8 cellular contexts compared by ENCODE assay signal in the genomic region with DNA sequence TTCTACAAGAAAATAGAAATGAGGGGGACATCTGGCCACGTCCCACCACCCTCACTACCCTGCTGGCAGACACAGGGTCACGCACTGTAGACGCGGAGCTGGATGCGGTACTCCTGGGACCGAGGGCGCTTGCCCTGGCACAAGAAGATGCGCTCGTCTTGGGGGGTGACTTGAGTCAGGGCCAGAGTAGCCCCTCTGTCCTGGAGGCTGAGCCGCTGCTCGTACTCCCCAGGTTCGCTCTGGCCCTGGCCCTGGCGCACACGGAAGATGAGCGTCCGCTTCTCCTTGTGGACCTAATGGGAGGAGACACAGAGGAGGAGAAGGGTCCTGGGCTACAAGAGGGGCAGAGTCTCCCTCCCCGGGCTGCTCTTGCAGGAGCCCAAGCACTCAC. TPM values are rescaled to one million over a fixed set of nuclear protein-coding genes. Genes with fewer than 3 reads are reported as not detected.
DNase-seq lines count a peak whose midpoint lies in the region; ATAC-seq, FAIRE-seq and TF ChIP-seq lines count a peak whose summit lies in the region.

No MANE protein-coding gene starts in this region.

- H2BK120ac ChIP-seq in H1 (replicated peaks; ENCODE audit: low read depth, low read length): no peak overlapping the region

- no peaks in the 10 kb centered on the region for H3K27me3 ChIP-seq in CD4-positive, CD25-positive, alpha-beta regulatory T cell (ENCODE audit: control insufficient read depth, insufficient read depth, low read length)
- H3K27me3 ChIP-seq in MM.1S (replicated peaks; ENCODE audit: insufficient read depth, low read length) (peaks cover 37% of the 10 kb centered on the region), H1 (replicated peaks in 1 of 4; ENCODE audit: control insufficient read depth in 3 of 4, extremely low read depth in 1 of 4, insufficient read depth in 3 of 4, low read length in 3 of 4) (peaks cover 5 to 46% (median 36%) of the 10 kb centered on the region in 4 experiments)

- H2BK15ac ChIP-seq in H1 (ENCODE audit: low read length): no peak overlapping the region

- no peaks in the 10 kb centered on the region for H3K9me3 ChIP-seq in CD4-positive, CD25-positive, alpha-beta regulatory T cell (ENCODE audit: control insufficient read depth in 2 of 2, low read length in 2 of 2)
- H3K9me3 ChIP-seq in MM.1S (replicated peaks; ENCODE audit: insufficient read depth, low read length): no peaks in the 10 kb centered on the region
- no peaks in the 10 kb centered on the region for H3K9me3 ChIP-seq in H1 (ENCODE audit: insufficient read depth in 2 of 2, low read depth in 1 of 2, low read length in 1 of 2)

- TF ChIP-seq POLR2A in H1 (IDR thresholded peaks at IDR 0.05; ENCODE audit: control extremely low read depth in 1 of 2, low read depth in 2 of 2, low read length in 2 of 2): no peak

- no peak overlapping the region for H4K5ac ChIP-seq in H1 (ENCODE audit: insufficient read length, low read depth, low read length)

- H3K4me3 Mint-ChIP-seq in CD4-positive, CD25-positive, alpha-beta regulatory T cell: peak overlapping the region in 3 of 4 donors; percentile 75 to 85 (median 78)
- peak overlapping the region; percentile 21 for H3K4me3 Mint-ChIP-seq in progenitor cell of endocrine pancreas (ENCODE audit: low read depth)

- H3K36me3 ChIP-seq in CD4-positive, CD25-positive, alpha-beta regulatory T cell (ENCODE audit: control insufficient read depth, insufficient read depth, low read length): no peaks in the 10 kb centered on the region
- H3K36me3 ChIP-seq in MM.1S (replicated peaks; ENCODE audit: insufficient read depth, low read length): no peaks in the 10 kb centered on the region
- peaks cover 0 to 7% (median 2%) of the 10 kb centered on the region in 4 experiments; a peak in 4 of 8 replicates for H3K36me3 ChIP-seq in H1 (ENCODE audit: control insufficient read depth in 2 of 4, insufficient read depth in 4 of 4, low read length in 3 of 4)

- WGBS in H1 (ENCODE audit: extremely low coverage in 1 of 2, insufficient coverage in 1 of 2, insufficient read length in 1 of 2, insufficient replicate concordance in 2 of 2, low coverage in 1 of 2, low lambda C conversion rate in 2 of 2, missing lambda C conversion rate in 1 of 2), 2 experiments: 82% methylated on average over 17 of the region's 17 CpGs; no CpG with 5 or more reads in 1 of the 2 experiments

- H3F3A ChIP-seq in MM.1S (ENCODE audit: insufficient read depth, low read length): no peaks in the 10 kb centered on the region

- POLR2A ChIA-PET in H1 (lab: Charles Lee; ENCODE audit: partially characterized antibody): interaction anchor here (0.9 to 5.4 kb wide), 10 partner anchors 7 to 230 kb away, joined by 3 to 44 read pairs (median 4); partner anchors contain the start of genes ABCG4, HMBS and RNF26

- peaks cover 44% of the 10 kb centered on the region for H3K4me1 ChIP-seq in CD4-positive, CD25-positive, alpha-beta regulatory T cell (ENCODE audit: control insufficient read depth, insufficient read depth, low read length, poor library complexity, severe bottlenecking)
- H3K4me1 ChIP-seq in MM.1S (ENCODE audit: low read length) (peaks cover 14% of the 10 kb centered on the region), H1 (replicated peaks in 1 of 4; ENCODE audit: control insufficient read depth in 3 of 4, insufficient read depth in 4 of 4, low read length in 3 of 4) (peaks cover 7 to 44% (median 39%) of the 10 kb centered on the region in 4 experiments)

- H3K79me2 ChIP-seq in MM.1S (ENCODE audit: low read length) (no peaks in the 10 kb centered on the region), H1 (ENCODE audit: control insufficient read depth in 1 of 2, insufficient read depth in 2 of 2, low read length in 2 of 2) (no peaks in the 10 kb centered on the region)

- H3K56ac ChIP-seq in H1 (replicated peaks; ENCODE audit: insufficient read length, low read depth, low read length): no peak overlapping the region

- no peak overlapping the region for H3K23ac ChIP-seq in H1 (ENCODE audit: insufficient read length)

- no peak for TF ChIP-seq RAD21 in H1 (IDR thresholded peaks at IDR 0.05 in 1 of 2, conservative IDR thresholded peaks at IDR 0.05 in 1 of 2; ENCODE audit: low read depth in 2 of 2, low read length in 2 of 2)

- no peak overlapping the region for H3K27ac Mint-ChIP-seq in CD4-positive, CD25-positive, alpha-beta regulatory T cell
- no peak overlapping the region for H3K27ac Mint-ChIP-seq in progenitor cell of endocrine pancreas

- 0 out of 2 replicates have a peak overlapping the region, but pooled peaks have one; percentile 71 for H2BK5ac ChIP-seq in H1 (ENCODE audit: low read depth, low read length)

- H4K20me1 ChIP-seq in MM.1S (ENCODE audit: insufficient read depth, low read length) (no peaks in the 10 kb centered on the region), H1 (replicated peaks in 1 of 2; ENCODE audit: control insufficient read depth in 1 of 2, insufficient read depth in 2 of 2, low read length in 2 of 2) (peaks cover 2 to 4% of the 10 kb centered on the region in 2 experiments)

- peaks cover 0 to 36% (median 7%) of the 10 kb centered on the region in 4 donors for H3K4me1 Mint-ChIP-seq in CD4-positive, CD25-positive, alpha-beta regulatory T cell
- H3K4me1 Mint-ChIP-seq in progenitor cell of endocrine pancreas (ENCODE audit: low read depth): peaks cover 17% of the 10 kb centered on the region

- no peak overlapping the region; the same call in 1 of the 2 replicates for H2BK12ac ChIP-seq in H1 (ENCODE audit: low read depth, low read length)

- no peak for ATAC-seq in CD4-positive, CD25-positive, alpha-beta regulatory T cell (ENCODE audit: low read depth in 2 of 2)
- ATAC-seq in HG03139 (IDR thresholded peaks at IDR 0.05; ENCODE audit: unreplicated experiment): no peak

- H2AK5ac ChIP-seq in H1 (ENCODE audit: low read depth, low read length): no peak overlapping the region

- no peak overlapping the region; the same call in 1 of the 2 replicates for H4K8ac ChIP-seq in H1 (ENCODE audit: extremely low read depth, insufficient read depth, low read length)

- no peak overlapping the region for H3K4me3 ChIP-seq in CD4-positive, CD25-positive, alpha-beta regulatory T cell (ENCODE audit: low read depth, low read length)
- H3K4me3 ChIP-seq in MM.1S (ENCODE audit: low read length) (peak overlapping the region; percentile 68), H1 (ENCODE audit: extremely low read depth in 1 of 4, insufficient read depth in 2 of 4, low read depth in 3 of 4, low read length in 4 of 4) (peak overlapping the region in 3 of 4 experiments; percentile 55 to 77 (median 67); a peak in 6 of 8 replicates)

- no peaks in the 10 kb centered on the region for H3K9me3 Mint-ChIP-seq in CD4-positive, CD25-positive, alpha-beta regulatory T cell
- no peaks in the 10 kb centered on the region for H3K9me3 Mint-ChIP-seq in progenitor cell of endocrine pancreas (ENCODE audit: low read depth)

- H3K9me2 ChIP-seq in MM.1S (replicated peaks; ENCODE audit: insufficient read depth, low read length): no peaks in the 10 kb centered on the region

- no peaks in the 10 kb centered on the region for H3K36me3 Mint-ChIP-seq in CD4-positive, CD25-positive, alpha-beta regulatory T cell
- H3K36me3 Mint-ChIP-seq in progenitor cell of endocrine pancreas (ENCODE audit: insufficient read depth): peaks cover 1% of the 10 kb centered on the region

- no peak overlapping the region for H4K91ac ChIP-seq in H1 (replicated peaks; ENCODE audit: insufficient read length, low read length)

- H3K23me2 ChIP-seq in H1 (ENCODE audit: low read depth, low read length): peaks cover 27% of the 10 kb centered on the region

- H3K79me1 ChIP-seq in H1 (ENCODE audit: low read depth, low read length): no peaks in the 10 kb centered on the region

- DNase-seq in CD4-positive, CD25-positive, alpha-beta regulatory T cell: no peak
- no peak for DNase-seq in MM.1S
- DNase-seq in H1 (ENCODE audit: low read depth in 1 of 2, low spot score in 2 of 2): no peak
- no peak for DNase-seq in progenitor cell of endocrine pancreas (ENCODE audit: low spot score, unreplicated experiment)
- DNase-seq in putamen (ENCODE audit: low spot score): no peak
- no peak for DNase-seq in activated gamma-delta T cell (lab: John Stamatoyannopoulos, UW)
- DNase-seq in NCI-H146 (lab: John Stamatoyannopoulos, UW): no peak

- no peak overlapping the region for H3K14ac ChIP-seq in H1 (ENCODE audit: insufficient read length)

- TF ChIP-seq CTCF in MM.1S (IDR thresholded peaks at IDR 0.05; ENCODE audit: low read length): no peak
- no peak for TF ChIP-seq CTCF in H1 (IDR thresholded peaks at IDR 0.05; ENCODE audit: control extremely low read depth in 1 of 3, insufficient read depth in 1 of 3, low read depth in 1 of 3, low read length in 3 of 3)
- no peak for TF ChIP-seq CTCF in progenitor cell of endocrine pancreas (IDR thresholded peaks at IDR 0.05; ENCODE audit: unreplicated experiment)

- no peak for FAIRE-seq in H1 (lab: Jason Lieb, UNC)

- no peak overlapping the region for H3K27ac ChIP-seq in CD4-positive, CD25-positive, alpha-beta regulatory T cell (ENCODE audit: insufficient read depth, low read length, poor library complexity, severe bottlenecking)
- H3K27ac ChIP-seq in MM.1S (ENCODE audit: low read length) (no peak overlapping the region), H1 (ENCODE audit: low read depth, low read length) (no peak overlapping the region)

- no peak for TF ChIP-seq EP300 in H1 (IDR thresholded peaks at IDR 0.05; ENCODE audit: borderline replicate concordance in 1 of 2, low read depth in 2 of 2, low read length in 2 of 2)

- peak overlapping the region; percentile 48; the same call in 1 of the 2 replicates for H3K9ac ChIP-seq in MM.1S (ENCODE audit: low read length)
- no peak overlapping the region for H3K9ac ChIP-seq in H1 (replicated peaks in 1 of 4; ENCODE audit: extremely low read depth in 1 of 4, low read depth in 3 of 4, low read length in 3 of 4)

- H3K4me2 ChIP-seq in MM.1S (ENCODE audit: low read depth, low read length) (peak overlapping the region; percentile 98), H1 (ENCODE audit: insufficient read depth in 1 of 2, low read depth in 2 of 2, low read length in 2 of 2) (peak overlapping the region; percentile 97)

- H2AFZ ChIP-seq in MM.1S (ENCODE audit: low read length) (peak overlapping the region; percentile 93), H1 (ENCODE audit: low read length) (peak overlapping the region; percentile 36; the same call in 1 of the 2 replicates)

- H3K18ac ChIP-seq in H1 (ENCODE audit: extremely low read depth, low read length): no peak overlapping the region; the same call in 1 of the 2 replicates

- no peak overlapping the region for H2BK20ac ChIP-seq in H1 (ENCODE audit: low read length)

- CTCF ChIA-PET in H1 (lab: Charles Lee; ENCODE audit: partially characterized antibody): interaction anchor here (0.7 to 16.8 kb wide), 11 partner anchors 8 to 169 kb away, joined by 3 to 415 read pairs (median 4); partner anchors contain the start of genes C1QTNF5, MFRP and RNF26

- peak overlapping the region; percentile 69 for H3K4ac ChIP-seq in H1 (replicated peaks; ENCODE audit: insufficient read length, low read depth, low read length)

- peaks cover 23% of the 10 kb centered on the region for H3K27me3 Mint-ChIP-seq in CD4-positive, CD25-positive, alpha-beta regulatory T cell
- H3K27me3 Mint-ChIP-seq in progenitor cell of endocrine pancreas: peaks cover 38% of the 10 kb centered on the region

RNA-seq across cellular contexts. Expression of gene MCAM, which starts 2.2 kb away (rescaled TPM):
- 10.1 TPM for total RNA-seq in CD4-positive, CD25-positive, alpha-beta regulatory T cell
- 1 to 10 TPM in 3 of 4 donors, under 1 TPM in 1; 0.37 to 1.6 (median 1.5) TPM for polyA plus RNA-seq in CD4-positive, CD25-positive, alpha-beta regulatory T cell
- 19.6 and 22.4 TPM in 2 replicates for total RNA-seq in H1 (2021; fragmentation: NEBNext Ultra II Directional; extraction: Animal tissue kit (Norgen Biotek cat#: 25700))
- polyA plus RNA-seq in H1 (2011; rRNA removed): 32.2 and 63.2 TPM in 2 replicates
- 60.7 TPM for polyA plus RNA-seq in H1 (2011; cell fraction: cytosol; rRNA removed)
- 25.3 TPM for polyA plus RNA-seq in H1 (2011; cell fraction: nucleus; rRNA removed)
- 12.0 to 16.4 TPM (median 13.7 TPM) in 4 replicates for polyA plus RNA-seq in H1 (2012, experiment 1 of 2)
- 12.7 TPM for polyA plus RNA-seq in H1 (2012, experiment 2 of 2)
- 28.6 TPM for polyA plus RNA-seq in H1 (2013, experiment 1 of 2)
- polyA plus RNA-seq in H1 (2013, experiment 2 of 2): 28.6 TPM
- 11.1 and 12.2 TPM in 2 replicates for polyA minus RNA-seq in H1 (2011; rRNA and poly(A)+ RNA removed)
- polyA minus RNA-seq in H1 (2011; cell fraction: cytosol; rRNA and poly(A)+ RNA removed): 11.2 TPM
- polyA minus RNA-seq in H1 (2011; cell fraction: nucleus; rRNA and poly(A)+ RNA removed): 19.3 TPM
- 9.8 and 12.7 TPM in 2 replicates for total RNA-seq in progenitor cell of endocrine pancreas

RNA-seq across cellular contexts. Expression of gene RNF26, which starts 19.6 kb away (rescaled TPM):
- total RNA-seq in CD4-positive, CD25-positive, alpha-beta regulatory T cell: 21.0 TPM
- 10 to 100 TPM; 27.5 to 38.3 (median 37.4) TPM for polyA plus RNA-seq in CD4-positive, CD25-positive, alpha-beta regulatory T cell
- total RNA-seq in H1 (2021; fragmentation: NEBNext Ultra II Directional; extraction: Animal tissue kit (Norgen Biotek cat#: 25700)): 82.7 and 86.6 TPM in 2 replicates
- polyA plus RNA-seq in H1 (2011; rRNA removed): 84.0 and 126 TPM in 2 replicates
- polyA plus RNA-seq in H1 (2011; cell fraction: cytosol; rRNA removed): 70.2 TPM
- 78.5 TPM for polyA plus RNA-seq in H1 (2011; cell fraction: nucleus; rRNA removed)
- polyA plus RNA-seq in H1 (2012, experiment 1 of 2): 62.6 to 82.3 TPM (median 76.8 TPM) in 4 replicates
- 108 TPM for polyA plus RNA-seq in H1 (2012, experiment 2 of 2)
- polyA plus RNA-seq in H1 (2013, experiment 1 of 2): 78.7 TPM
- polyA plus RNA-seq in H1 (2013, experiment 2 of 2): 85.7 TPM
- polyA minus RNA-seq in H1 (2011; rRNA and poly(A)+ RNA removed): 91.8 and 114 TPM in 2 replicates
- 73.1 TPM for polyA minus RNA-seq in H1 (2011; cell fraction: cytosol; rRNA and poly(A)+ RNA removed)
- polyA minus RNA-seq in H1 (2011; cell fraction: nucleus; rRNA and poly(A)+ RNA removed): 59.0 TPM
- 30.3 and 34.2 TPM in 2 replicates for total RNA-seq in progenitor cell of endocrine pancreas

RNA-seq across cellular contexts. Expression of gene C1QTNF5, which starts 25.9 kb away (rescaled TPM):
- not detected for total RNA-seq in CD4-positive, CD25-positive, alpha-beta regulatory T cell
- polyA plus RNA-seq in CD4-positive, CD25-positive, alpha-beta regulatory T cell: not detected
- total RNA-seq in H1 (2021; fragmentation: NEBNext Ultra II Directional; extraction: Animal tissue kit (Norgen Biotek cat#: 25700)): 1.5 and 2.2 TPM in 2 replicates
- polyA plus RNA-seq in H1 (2011; rRNA removed): 2.7 and 3.4 TPM in 2 replicates
- 3.0 TPM for polyA plus RNA-seq in H1 (2011; cell fraction: cytosol; rRNA removed)
- polyA plus RNA-seq in H1 (2011; cell fraction: nucleus; rRNA removed): 3.0 TPM
- 1.1 to 2.5 TPM (median 1.7 TPM) in 4 replicates for polyA plus RNA-seq in H1 (2012, experiment 1 of 2)
- 2.3 TPM for polyA plus RNA-seq in H1 (2012, experiment 2 of 2)
- 1.3 TPM for polyA plus RNA-seq in H1 (2013, experiment 1 of 2)
- 1.5 TPM for polyA plus RNA-seq in H1 (2013, experiment 2 of 2)
- polyA minus RNA-seq in H1 (2011; rRNA and poly(A)+ RNA removed): 0.73 and 0.76 TPM in 2 replicates
- 1.5 TPM for polyA minus RNA-seq in H1 (2011; cell fraction: cytosol; rRNA and poly(A)+ RNA removed)
- polyA minus RNA-seq in H1 (2011; cell fraction: nucleus; rRNA and poly(A)+ RNA removed): 2.2 TPM
- 0.31 and 0.40 TPM in 2 replicates for total RNA-seq in progenitor cell of endocrine pancreas

RNA-seq across cellular contexts. Expression of gene MFRP, which starts 31.8 kb away (rescaled TPM):
- total RNA-seq in CD4-positive, CD25-positive, alpha-beta regulatory T cell: not detected
- polyA plus RNA-seq in CD4-positive, CD25-positive, alpha-beta regulatory T cell: not detected
- total RNA-seq in H1 (2021; fragmentation: NEBNext Ultra II Directional; extraction: Animal tissue kit (Norgen Biotek cat#: 25700)): not detected in 2 replicates
- polyA plus RNA-seq in H1 (2011; rRNA removed): 0.02 TPM in 2 replicates
- not detected for polyA plus RNA-seq in H1 (2011; cell fraction: cytosol; rRNA removed)
- 0.09 TPM for polyA plus RNA-seq in H1 (2011; cell fraction: nucleus; rRNA removed)
- not detected in 4 replicates for polyA plus RNA-seq in H1 (2012, experiment 1 of 2)
- polyA plus RNA-seq in H1 (2012, experiment 2 of 2): not detected
- polyA plus RNA-seq in H1 (2013, experiment 1 of 2): 0.02 TPM
- 0.02 TPM for polyA plus RNA-seq in H1 (2013, experiment 2 of 2)
- not detected in 2 replicates for polyA minus RNA-seq in H1 (2011; rRNA and poly(A)+ RNA removed)
- not detected for polyA minus RNA-seq in H1 (2011; cell fraction: cytosol; rRNA and poly(A)+ RNA removed)
- polyA minus RNA-seq in H1 (2011; cell fraction: nucleus; rRNA and poly(A)+ RNA removed): not detected
- not detected in 2 replicates for total RNA-seq in progenitor cell of endocrine pancreas
